In genomic region chr12:29630164-29630563, GRCh38 we compare ENCODE assay signal across 7 cellular contexts.
DNase-seq lines count a peak whose midpoint lies in the region; ATAC-seq, FAIRE-seq and TF ChIP-seq lines count a peak whose summit lies in the region.
"Not testable (repeated sequence)": the region's sequence is repeated elsewhere in the genome, so short reads cannot be mapped to it uniquely, and the experiment has no call there.

No MANE protein-coding gene starts in this region.

- 100% methylated on average over 1 of the region's 1 CpG; no CpG with 5 or more reads in 1 of the 2 experiments for WGBS in endodermal cell (ENCODE audit: insufficient coverage in 1 of 2, insufficient read length in 1 of 2), 2 experiments

- peaks cover 77% of the 10 kb centered on the region for H3K36me3 Mint-ChIP-seq in endodermal cell (ENCODE audit: low read depth)

- H3K27ac Mint-ChIP-seq in endodermal cell, result not testable (repeated sequence)

- H3K4me1 ChIP-seq in endodermal cell (ENCODE audit: control insufficient read depth, insufficient read depth, low read length), result not testable (repeated sequence)

- H3K36me3 ChIP-seq in endodermal cell (ENCODE audit: control insufficient read depth, insufficient read depth, low read length), result peaks cover 47% of the 10 kb centered on the region

- peaks cover 30% of the 10 kb centered on the region for H3K9me3 ChIP-seq in endodermal cell (ENCODE audit: control insufficient read depth, low read length)

- H3K9ac ChIP-seq in endodermal cell (ENCODE audit: extremely low read depth, low read length, poor library complexity, severe bottlenecking), result not testable (repeated sequence)

- H3K4me3 ChIP-seq in endodermal cell (ENCODE audit: low read length), result not testable (repeated sequence)

- TF ChIP-seq CTCF in endodermal cell (conservative IDR thresholded peaks at IDR 0.05), result peak; percentile 35

- peak; percentile 65 for ATAC-seq in GM18870 (IDR thresholded peaks at IDR 0.05; ENCODE audit: unreplicated experiment)
- peak; percentile 56 for ATAC-seq in GM19463 (IDR thresholded peaks at IDR 0.05; ENCODE audit: unreplicated experiment)
- ATAC-seq in HG02852 (IDR thresholded peaks at IDR 0.05; ENCODE audit: unreplicated experiment), result peak; percentile 47
- ATAC-seq in HG03565 (IDR thresholded peaks at IDR 0.05; ENCODE audit: unreplicated experiment), result peak; percentile 43

- not testable (repeated sequence) for H3K27me3 ChIP-seq in endodermal cell (ENCODE audit: control insufficient read depth, insufficient read depth, low read length, poor library complexity, severe bottlenecking)

- H3K27ac ChIP-seq in endodermal cell (ENCODE audit: low read depth, low read length), result not testable (repeated sequence)

- not testable (repeated sequence) for TF ChIP-seq POLR2A in GM12891 (IDR thresholded peaks at IDR 0.05; ENCODE audit: low read depth, low read length)

- not testable (repeated sequence) for H3K27me3 Mint-ChIP-seq in endodermal cell (ENCODE audit: insufficient read depth)

- peaks cover 27% of the 10 kb centered on the region for H3K4me1 Mint-ChIP-seq in endodermal cell

- not testable (repeated sequence) for DNase-seq in GM12891 (ENCODE audit: insufficient read length, low spot score); endodermal cell
- DNase-seq in OCI-M1 (lab: John Stamatoyannopoulos, UW), result peak; percentile 19

- FAIRE-seq in GM12891 (lab: Jason Lieb, UNC), result not testable (repeated sequence)

- H3K4me3 Mint-ChIP-seq in endodermal cell, result not testable (repeated sequence)

- H3K9me3 Mint-ChIP-seq in endodermal cell, result peaks cover 20% of the 10 kb centered on the region

TF ChIP-seq in GM12891, 5 proteins besides CTCF, POLR2A, EP300 and RAD21:
- TF ChIP-seq SPI1 (IDR thresholded peaks at IDR 0.05; ENCODE audit: low read depth, low read length), result 0 out of 2 replicates have a peak, but pooled peaks have one; percentile 2
